ENCODE assay signal across 20 cellular contexts in the genomic region with DNA sequence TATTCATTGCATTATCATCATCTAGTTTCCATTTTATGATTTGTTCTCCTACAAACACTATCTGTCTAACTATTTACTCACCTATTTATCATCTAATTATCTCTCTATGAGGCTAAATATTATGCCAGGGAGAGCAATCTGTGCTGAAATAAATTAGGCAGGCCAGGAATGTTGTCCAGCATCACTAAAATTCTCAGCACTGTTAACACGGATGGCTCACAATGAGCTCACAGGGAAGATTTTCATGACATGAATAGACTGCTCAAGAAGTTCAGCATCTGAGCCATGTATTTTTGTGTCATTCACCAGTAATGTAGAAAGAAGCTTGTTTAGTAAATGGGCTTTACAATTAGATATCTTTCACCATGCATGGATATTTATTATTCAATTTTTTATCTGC.
"Had no signal": no experiment of that assay in that cellular context is flagged by ENCODE, and none has a peak within 500 bp of the region (broad histone marks: within the 10 kb centered on the region; RNA-seq: fewer than 3 reads in every experiment).

No MANE protein-coding gene starts in this region.

- DNase-seq: activated CD4-positive, alpha-beta T cell treated with anti-CD3 and anti-CD28 coated beads for 1 hour; activated CD4-positive, alpha-beta T cell treated with anti-CD3 and anti-CD28 coated beads, Interleukin-2, amount 10 ng/mL, durations not matched to agents 24 days and 14 days; activated CD4-positive, alpha-beta T cell treated with anti-CD3 and anti-CD28 coated beads, Interleukin-2, amount 50 U/mL, for 48 hours; activated CD8-positive, alpha-beta memory T cell treated with anti-CD3 and anti-CD28 coated beads, Interleukin-2, amount 10 ng/mL, durations not matched to agents 7 days and 5 days; activated effector memory CD4-positive, alpha-beta T cell treated with anti-CD3 and anti-CD28 coated beads, Interleukin-2, amount 50 U/mL, for 16 hours; activated naive CD4-positive, alpha-beta T cell treated with Interleukin-2 at 50 U/mL for 16 hours; activated naive CD8-positive, alpha-beta T cell treated with anti-CD3 and anti-CD28 coated beads, Interleukin-2, amount 50 U/mL, for 24 hours; activated T-cell treated with anti-CD3 and anti-CD28 coated beads, Interleukin-2, amount 50 U/mL, for 4 hours; MM.1S; NCI-H1105; NCI-H1436; NCI-H187; NCI-H2227 treated with DMSO at 0.1 percent for 48 hours; NCI-H510A; NCI-H526 treated with DMSO at 0.1 percent for 48 hours; PC-3; SHP77 treated with DMSO at 0.1 percent for 48 hours had no signal

- H3K36me3 Mint-ChIP-seq: activated CD8-positive, alpha-beta memory T cell treated with anti-CD3 and anti-CD28 coated beads, Interleukin-2, amount 10 ng/mL, durations not matched to agents 7 days and 5 days; activated naive CD4-positive, alpha-beta T cell treated with anti-CD3 and anti-CD28 coated beads, Interleukin-2, amount 50 U/mL, for 72 hours; WTC11 had no signal

- H3K4me1 Mint-ChIP-seq: activated CD4-positive, alpha-beta T cell treated with anti-CD3 and anti-CD28 coated beads, Interleukin-2, amount 10 ng/mL, durations not matched to agents 24 days and 14 days; activated CD8-positive, alpha-beta memory T cell treated with anti-CD3 and anti-CD28 coated beads, Interleukin-2, amount 10 ng/mL, durations not matched to agents 7 days and 5 days; activated naive CD8-positive, alpha-beta T cell treated with anti-CD3 and anti-CD28 coated beads, Interleukin-2, amount 50 U/mL, for 24 hours; WTC11 had no signal

- H3K27me3 Mint-ChIP-seq: activated CD4-positive, alpha-beta T cell treated with anti-CD3 and anti-CD28 coated beads, Interleukin-2, amount 10 ng/mL, durations not matched to agents 24 days and 14 days; activated CD8-positive, alpha-beta memory T cell treated with anti-CD3 and anti-CD28 coated beads, Interleukin-2, amount 10 ng/mL, durations not matched to agents 7 days and 5 days; activated naive CD8-positive, alpha-beta T cell treated with anti-CD3 and anti-CD28 coated beads, Interleukin-2, amount 50 U/mL, for 24 hours had no signal

- H3K27ac Mint-ChIP-seq: activated CD4-positive, alpha-beta T cell treated with anti-CD3 and anti-CD28 coated beads, Interleukin-2, amount 10 ng/mL, durations not matched to agents 24 days and 14 days; activated CD8-positive, alpha-beta memory T cell treated with anti-CD3 and anti-CD28 coated beads, Interleukin-2, amount 10 ng/mL, durations not matched to agents 7 days and 5 days; activated naive CD4-positive, alpha-beta T cell treated with anti-CD3 and anti-CD28 coated beads, Interleukin-2, amount 50 U/mL, for 72 hours; activated naive CD8-positive, alpha-beta T cell treated with anti-CD3 and anti-CD28 coated beads, Interleukin-2, amount 50 U/mL, for 24 hours; T-helper 1 cell treated with Interleukin-12 subunit alpha and Interleukin-12 subunit beta and Interleukin-4 antibody, amounts not matched to agents 30 μg/mL and 1 μg/mL, for 36 hours; WTC11 had no signal

- ATAC-seq: activated CD8-positive, alpha-beta memory T cell treated with anti-CD3 and anti-CD28 coated beads, Interleukin-2, amount 10 ng/mL, durations not matched to agents 7 days and 5 days; activated naive CD4-positive, alpha-beta T cell treated with anti-CD3 and anti-CD28 coated beads, Interleukin-2, amount 50 U/mL, for 72 hours; activated naive CD8-positive, alpha-beta T cell treated with anti-CD3 and anti-CD28 coated beads, Interleukin-2, amount 50 U/mL, for 24 hours; activated T-cell treated with anti-CD3 and anti-CD28 coated beads, Interleukin-2, amount 50 U/mL, for 4 hours; PC-3; WTC11 had no signal

- H3K4me3 Mint-ChIP-seq: activated CD4-positive, alpha-beta T cell treated with anti-CD3 and anti-CD28 coated beads, Interleukin-2, amount 10 ng/mL, durations not matched to agents 24 days and 14 days; activated CD8-positive, alpha-beta memory T cell treated with anti-CD3 and anti-CD28 coated beads, Interleukin-2, amount 10 ng/mL, durations not matched to agents 7 days and 5 days; activated naive CD8-positive, alpha-beta T cell treated with anti-CD3 and anti-CD28 coated beads, Interleukin-2, amount 50 U/mL, for 24 hours; activated T-cell treated with anti-CD3 and anti-CD28 coated beads, Interleukin-2, amount 50 U/mL, for 4 hours; T-helper 1 cell treated with Interleukin-12 subunit alpha and Interleukin-12 subunit beta and Interleukin-4 antibody, amounts not matched to agents 30 μg/mL and 1 μg/mL, for 36 hours; WTC11 had no signal

- H3K9me3 Mint-ChIP-seq: activated CD4-positive, alpha-beta T cell treated with anti-CD3 and anti-CD28 coated beads, Interleukin-2, amount 10 ng/mL, durations not matched to agents 24 days and 14 days; activated T-cell treated with anti-CD3 and anti-CD28 coated beads, Interleukin-2, amount 50 U/mL, for 4 hours; WTC11 had no signal
